In the genomic region with DNA sequence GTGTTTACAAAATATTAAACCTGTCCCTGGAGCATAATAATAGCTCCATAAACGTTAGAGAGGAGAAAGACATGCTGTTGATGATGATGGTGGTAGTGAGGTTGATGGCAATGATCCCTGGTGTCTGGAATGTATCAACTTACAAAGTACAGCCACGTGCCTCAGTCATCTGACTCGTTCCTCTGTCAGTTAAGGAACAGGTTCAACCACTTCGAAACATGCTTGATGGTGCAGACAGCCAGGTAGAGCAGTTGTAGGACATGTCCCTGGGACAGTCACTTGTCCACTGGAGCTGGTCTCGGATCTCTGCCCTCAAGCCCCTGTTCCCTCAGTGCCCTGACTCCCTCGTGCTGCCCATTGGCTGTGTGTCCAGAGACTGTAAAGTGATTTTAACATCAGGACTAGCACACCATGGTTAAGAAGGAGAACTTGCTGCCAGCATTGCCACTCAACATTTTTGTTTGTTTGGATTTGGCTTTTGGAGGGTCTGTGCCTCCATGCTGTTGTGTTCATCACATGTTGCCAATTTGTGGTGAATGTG, we compare ENCODE assay signal across 24 cellular contexts. TPM values are rescaled to one million over a fixed set of nuclear protein-coding genes. Genes with fewer than 3 reads are reported as not detected.
"Had no signal": no experiment of that assay in that cellular context is flagged by ENCODE, and none has a peak within 500 bp of the region (broad histone marks: within the 10 kb centered on the region; RNA-seq: fewer than 3 reads in every experiment).

No MANE protein-coding gene starts in this region.

- H3K27me3 Mint-ChIP-seq: activated B cell treated with CpG ODN at 0.5 μM for 24 hours; activated CD4-positive, alpha-beta T cell treated with anti-CD3 and anti-CD28 coated beads, Interleukin-2, amount 10 ng/mL, durations not matched to agents 24 days and 14 days; activated naive CD8-positive, alpha-beta T cell treated with anti-CD3 and anti-CD28 coated beads for 36 hours; central memory CD8-positive, alpha-beta T cell had no signal

- H3K4me1 ChIP-seq: prostate gland, tibial nerve had no signal

- H3K4me3 Mint-ChIP-seq: activated B cell treated with CpG ODN at 0.5 μM for 24 hours; activated CD4-positive, alpha-beta T cell treated with anti-CD3 and anti-CD28 coated beads, Interleukin-2, amount 10 ng/mL, durations not matched to agents 24 days and 14 days; activated CD8-positive, alpha-beta T cell treated with anti-CD3 and anti-CD28 coated beads, Interleukin-2, amount 10 ng/mL, durations not matched to agents 7 days and 5 days; activated naive CD8-positive, alpha-beta T cell treated with anti-CD3 and anti-CD28 coated beads for 36 hours; brain; central memory CD8-positive, alpha-beta T cell; nephron had no signal

- H3K27ac ChIP-seq: prostate gland, skin epidermis, tibial nerve had no signal

- H3K9me3 Mint-ChIP-seq: activated B cell treated with CpG ODN at 0.5 μM for 24 hours; activated CD4-positive, alpha-beta T cell treated with anti-CD3 and anti-CD28 coated beads, Interleukin-2, amount 10 ng/mL, durations not matched to agents 24 days and 14 days; activated naive CD8-positive, alpha-beta T cell treated with anti-CD3 and anti-CD28 coated beads for 36 hours; central memory CD8-positive, alpha-beta T cell had no signal

- H3K27me3 ChIP-seq: tibial nerve had no signal

- H3K4me3 ChIP-seq: prostate gland, skin epidermis, tibial nerve had no signal

- H3K9me3 ChIP-seq: prostate gland, tibial nerve had no signal

- H3K36me3 ChIP-seq: prostate gland, tibial nerve had no signal

- H3K36me3 Mint-ChIP-seq: activated naive CD8-positive, alpha-beta T cell treated with anti-CD3 and anti-CD28 coated beads for 36 hours had no signal

- ATAC-seq: activated CD8-positive, alpha-beta T cell treated with anti-CD3 and anti-CD28 coated beads, Interleukin-2, amount 10 ng/mL, durations not matched to agents 7 days and 5 days; right cardiac atrium had no signal

- FAIRE-seq: endothelial cell of umbilical vein, TTC549 had no signal

- H3K27ac Mint-ChIP-seq: activated B cell treated with CpG ODN at 0.5 μM for 24 hours; activated CD4-positive, alpha-beta T cell treated with anti-CD3 and anti-CD28 coated beads, Interleukin-2, amount 10 ng/mL, durations not matched to agents 24 days and 14 days; activated CD8-positive, alpha-beta T cell treated with anti-CD3 and anti-CD28 coated beads, Interleukin-2, amount 10 ng/mL, durations not matched to agents 7 days and 5 days; activated naive CD8-positive, alpha-beta T cell treated with anti-CD3 and anti-CD28 coated beads for 36 hours; nephron had no signal

- DNase-seq: activated B cell treated with CpG ODN at 0.5 μM for 24 hours; activated CD4-positive, alpha-beta T cell treated with anti-CD3 and anti-CD28 coated beads, Interleukin-2, amount 10 ng/mL, durations not matched to agents 24 days and 14 days; activated CD8-positive, alpha-beta memory T cell treated with anti-CD3 and anti-CD28 coated beads, Interleukin-2, amount 50 U/mL, for 4 hours; activated CD8-positive, alpha-beta T cell treated with anti-CD3 and anti-CD28 coated beads, Interleukin-2, amount 10 ng/mL, durations not matched to agents 7 days and 5 days; activated naive CD8-positive, alpha-beta T cell treated with anti-CD3 and anti-CD28 coated beads for 36 hours; activated T-cell treated with anti-CD3 and anti-CD28 coated beads, Interleukin-2, amount 50 U/mL, for 48 hours; amygdala; effector CD8-positive, alpha-beta T cell; foreskin melanocyte; mesendoderm; occipital lobe; right cardiac atrium; stimulated activated CD4-positive, alpha-beta T cell treated with anti-CD3 and anti-CD28 coated beads, Interleukin-15, amount 100 ng/mL, for 24 hours; stimulated activated CD4-positive, alpha-beta T cell treated with anti-CD3 and anti-CD28 coated beads, Interleukin-4, amount 100 ng/mL, for 1 hour; stimulated activated naive CD4-positive, alpha-beta T cell had no signal

- H3K4me1 Mint-ChIP-seq: activated B cell treated with CpG ODN at 0.5 μM for 24 hours; activated CD4-positive, alpha-beta T cell treated with anti-CD3 and anti-CD28 coated beads, Interleukin-2, amount 10 ng/mL, durations not matched to agents 24 days and 14 days; activated naive CD8-positive, alpha-beta T cell treated with anti-CD3 and anti-CD28 coated beads for 36 hours; central memory CD8-positive, alpha-beta T cell; nephron had no signal

RNA-seq across cellular contexts. Expression of gene SALL1, which starts 16.2 kb away (rescaled TPM):
- total RNA-seq: activated B cell treated with CpG ODN at 0.5 μM for 24 hours; activated CD4-positive, alpha-beta T cell treated with anti-CD3 and anti-CD28 coated beads, Interleukin-2, amount 10 ng/mL, durations not matched to agents 24 days and 14 days; activated CD8-positive, alpha-beta T cell treated with anti-CD3 and anti-CD28 coated beads, Interleukin-2, amount 10 ng/mL, durations not matched to agents 7 days and 5 days; activated naive CD8-positive, alpha-beta T cell treated with anti-CD3 and anti-CD28 coated beads for 36 hours; endothelial cell of umbilical vein; T-helper 2 cell treated with Interferon-gamma antibody and Interleukin-4, amounts not matched to agents 100 ng/mL and 5 ng/mL, for 36 hours had no signal
- polyA plus RNA-seq: endothelial cell of umbilical vein had no signal
